22 cellular contexts compared by ENCODE assay signal in the genomic region with DNA sequence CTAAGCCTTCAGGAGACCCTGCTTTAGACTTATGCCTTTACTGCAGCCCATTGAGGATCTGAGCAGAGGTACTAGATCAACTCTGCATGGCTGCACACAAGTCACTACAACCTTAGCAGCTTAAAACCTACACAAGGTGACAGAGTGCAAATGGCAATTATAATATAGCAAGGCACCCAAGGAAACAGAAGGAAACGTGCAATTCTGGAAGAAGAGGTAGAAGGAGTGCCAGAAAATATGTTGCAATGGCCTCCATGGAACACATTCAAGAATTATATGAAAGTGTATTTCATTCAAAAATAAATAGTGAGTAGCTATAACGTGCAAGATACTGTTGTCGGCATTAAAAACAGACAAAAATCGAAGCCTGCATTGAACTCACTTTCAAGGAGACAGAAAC. TPM values are rescaled to one million over a fixed set of nuclear protein-coding genes. Genes with fewer than 3 reads are reported as not detected.
A peak's percentile ranks its signal among the peaks of the same experiment; 100 is the strongest.
DNase-seq lines count a peak whose midpoint lies in the region; ATAC-seq and TF ChIP-seq lines count a peak whose summit lies in the region.
"Had no signal": no experiment of that assay in that cellular context is flagged by ENCODE, and none has a peak within 500 bp of the region (broad histone marks: within the 10 kb centered on the region; RNA-seq: fewer than 3 reads in every experiment).

No MANE protein-coding gene starts in this region.

- TF ChIP-seq CTCF in heart right ventricle (IDR thresholded peaks at IDR 0.05) (no peak), fibroblast of pulmonary artery (IDR thresholded peaks at IDR 0.05; ENCODE audit: low read length, missing control alignments) (no peak)

- H3K27me3 ChIP-seq in heart right ventricle, result no peaks in the 10 kb centered on the region
- no peaks in the 10 kb centered on the region for H3K27me3 ChIP-seq in ACC112 (ENCODE audit: insufficient read depth, low read length)
- no peaks in the 10 kb centered on the region for H3K27me3 ChIP-seq in subcutaneous abdominal adipose tissue (ENCODE audit: control insufficient read depth in 5 of 5, insufficient read depth in 4 of 5, low read length in 5 of 5)
- H3K27me3 ChIP-seq: BLaER1 had no signal

- H3K36me3 ChIP-seq in heart right ventricle (no peaks in the 10 kb centered on the region), ACC112 (ENCODE audit: insufficient read depth, low read length) (no peaks in the 10 kb centered on the region), subcutaneous abdominal adipose tissue (ENCODE audit: control insufficient read depth in 5 of 5, insufficient read depth in 5 of 5, low read length in 5 of 5) (no peaks in the 10 kb centered on the region)
- H3K36me3 ChIP-seq: BLaER1 had no signal

- WGBS in heart right ventricle, 2 donors, result 73 to 77% methylated on average over 4 of the region's 4 CpGs

- no peaks in the 10 kb centered on the region for H3K79me2 ChIP-seq in ACC112 (ENCODE audit: control insufficient read depth, insufficient read depth, low read length, unreplicated experiment)

- H3K9ac ChIP-seq in subcutaneous abdominal adipose tissue (ENCODE audit: low read length in 5 of 5), result no peak overlapping the region
- H3K9ac ChIP-seq: BLaER1 had no signal

- H3K27ac ChIP-seq in heart right ventricle, result no peak overlapping the region
- H3K27ac ChIP-seq in ACC112 (ENCODE audit: low read depth, low read length), result no peak overlapping the region
- H3K27ac ChIP-seq in subcutaneous abdominal adipose tissue (ENCODE audit: low read depth, low read length), result peak overlapping the region; percentile 43
- H3K27ac ChIP-seq: 22Rv1, BLaER1 had no signal

- DNase-seq in Right ventricle myocardium inferior (ENCODE audit: missing footprints) (no peak), heart right ventricle (no peak), fibroblast of pulmonary artery (ENCODE audit: low read depth) (peak; percentile 38), SHP77 (lab: John Stamatoyannopoulos, UW) (no peak)
- DNase-seq: CD4-positive, alpha-beta memory T cell; DMS153; DMS79; GDM1; GOT3; H7; HFFc6 had no signal

- peak; percentile 72 for ATAC-seq in Right ventricle myocardium inferior
- no peak for ATAC-seq in heart right ventricle
- ATAC-seq in HG02759 (IDR thresholded peaks at IDR 0.05; ENCODE audit: unreplicated experiment), result no peak
- ATAC-seq: A549, HCT116 had no signal

- no peaks in the 10 kb centered on the region for H3K9me3 ChIP-seq in heart right ventricle
- H3K9me3 ChIP-seq in subcutaneous abdominal adipose tissue (ENCODE audit: control insufficient read depth in 5 of 5, low read length in 5 of 5), result no peaks in the 10 kb centered on the region
- H3K9me3 ChIP-seq: BLaER1 had no signal

- intact Hi-C loops in Right ventricle myocardium inferior (cut with DNase I) (no loop called here), heart right ventricle (cut with DNase I) (loop anchor here in 1 of 10 donors (10.0 kb wide), 1 partner anchor 117 kb away; no protein-coding TSS in a partner anchor)

- peak overlapping the region; percentile 78 for H2AFZ ChIP-seq in ACC112 (ENCODE audit: low read length, unreplicated experiment)

- no peak overlapping the region for H3K4me3 ChIP-seq in heart right ventricle
- no peak overlapping the region for H3K4me3 ChIP-seq in ACC112 (ENCODE audit: low read depth, low read length)
- no peak overlapping the region for H3K4me3 ChIP-seq in fibroblast of pulmonary artery (replicated peaks; ENCODE audit: low read depth, low read length)
- no peak overlapping the region for H3K4me3 ChIP-seq in subcutaneous abdominal adipose tissue (ENCODE audit: low read depth in 1 of 5, low read length in 5 of 5)
- H3K4me3 ChIP-seq: A549, BLaER1 had no signal

- no peaks in the 10 kb centered on the region for H3K4me1 ChIP-seq in heart right ventricle
- H3K4me1 ChIP-seq in ACC112 (ENCODE audit: control insufficient read depth, insufficient read depth, low read length, unreplicated experiment), result no peaks in the 10 kb centered on the region
- peaks cover 9 to 42% (median 28%) of the 10 kb centered on the region in 5 donors for H3K4me1 ChIP-seq in subcutaneous abdominal adipose tissue (ENCODE audit: control insufficient read depth in 5 of 5, insufficient read depth in 5 of 5, low read length in 5 of 5)
- H3K4me1 ChIP-seq: BLaER1 had no signal

RNA-seq across cellular contexts. Expression of gene AKR1C8, which starts 2.9 kb away (rescaled TPM):
- not detected for total RNA-seq in Right ventricle myocardium inferior
- under 1 TPM in 2 of 10 donors, not detected in 8; 0.39 to 0.51 TPM for total RNA-seq in heart right ventricle
- under 1 TPM in 1 of 2 donors, not detected in 1; 0.04 TPM for polyA plus RNA-seq in heart right ventricle
- total RNA-seq: Daoy, H7, HFFc6 had no signal
- polyA plus RNA-seq: AG04450; CD14-positive monocyte; CD4-positive, alpha-beta memory T cell; IgD-negative memory B cell had no signal

RNA-seq across cellular contexts. Expression of gene AKR1C4, which starts 8.8 kb away (rescaled TPM):
- total RNA-seq in Right ventricle myocardium inferior, result not detected
- total RNA-seq in heart right ventricle, result not detected
- not detected for polyA plus RNA-seq in heart right ventricle
- total RNA-seq: CD4-positive, alpha-beta memory T cell; Daoy; H7; HFFc6 had no signal
- polyA plus RNA-seq: AG04450; CD14-positive monocyte; CD4-positive, alpha-beta memory T cell; IgD-negative memory B cell had no signal
